Comparison of ENCODE assay signal across 1 cellular context in genomic region chr19:48965033-48965805, GRCh38.
TF ChIP-seq lines count a peak whose summit lies in the region.

Gene FTL (plus strand): TSS chr19:48965309. CDS start chr19:48965508, 199 bp downstream.

TF ChIP-seq in HEK293, 187 proteins besides CTCF, POLR2A, EP300 and RAD21 (continued from another document and continues in another):
- peak; percentile 49; the same call in 1 of the 2 replicates for TF ChIP-seq KLF9 (tag by site-specific recombination; IDR thresholded peaks at IDR 0.05; ENCODE audit: low read depth)
- TF ChIP-seq ZNF394 (tag by site-specific recombination; IDR thresholded peaks at IDR 0.05; ENCODE audit: borderline replicate concordance) = peak; percentile 74; the same call in 1 of the 2 replicates
- TF ChIP-seq SP7 (tag by site-specific recombination; IDR thresholded peaks at IDR 0.05) = peak; percentile 66
- TF ChIP-seq ZNF837 (tag by site-specific recombination; IDR thresholded peaks at IDR 0.05) = 0 out of 2 replicates have a peak, but pooled peaks have one; percentile 81
- peak; percentile 63; the same call in 1 of the 2 replicates for TF ChIP-seq ZXDB (tag by site-specific recombination; IDR thresholded peaks at IDR 0.05)
- TF ChIP-seq ZSCAN30 (tag by site-specific recombination; IDR thresholded peaks at IDR 0.05) = 0 out of 2 replicates have a peak, but pooled peaks have one; percentile 42
- TF ChIP-seq ZNF23 (tag by site-specific recombination; IDR thresholded peaks at IDR 0.05; ENCODE audit: borderline replicate concordance) = peak; percentile 51
- TF ChIP-seq KLF10 (tag by site-specific recombination; IDR thresholded peaks at IDR 0.05) = peak; percentile 63
- no peak for TF ChIP-seq ZNF221 (tag by site-specific recombination; IDR thresholded peaks at IDR 0.05; ENCODE audit: borderline replicate concordance)
- no peak for TF ChIP-seq ZNF138 (tag by site-specific recombination; IDR thresholded peaks at IDR 0.05; ENCODE audit: borderline replicate concordance)
- TF ChIP-seq ZNF302 (tag by site-specific recombination; IDR thresholded peaks at IDR 0.05; ENCODE audit: low read depth) = 0 out of 2 replicates have a peak, but pooled peaks have one; percentile 53
- TF ChIP-seq ZNF121 (tag by site-specific recombination; IDR thresholded peaks at IDR 0.05) = peak; percentile 70; the same call in 1 of the 2 replicates
- TF ChIP-seq AEBP2 (tag by site-specific recombination; IDR thresholded peaks at IDR 0.05; ENCODE audit: borderline replicate concordance) = no peak
- TF ChIP-seq ZNF10 (tag by site-specific recombination; IDR thresholded peaks at IDR 0.05) = peak; percentile 50
- TF ChIP-seq GLI2 (tag by site-specific recombination; IDR thresholded peaks at IDR 0.05; ENCODE audit: borderline replicate concordance, low read depth) = no peak
- TF ChIP-seq ZNF692 (tag by site-specific recombination; IDR thresholded peaks at IDR 0.05) = peak; percentile 79
- no peak for TF ChIP-seq ZNF140 (tag by site-specific recombination; IDR thresholded peaks at IDR 0.05)
- TF ChIP-seq PATZ1 (tag by site-specific recombination; IDR thresholded peaks at IDR 0.05) = peak; percentile 75
- TF ChIP-seq ZNF704 (tag by site-specific recombination; IDR thresholded peaks at IDR 0.05) = no peak
- TF ChIP-seq ZNF624 (tag by site-specific recombination; IDR thresholded peaks at IDR 0.05) = 0 out of 2 replicates have a peak, but pooled peaks have one; percentile 86
- 0 out of 2 replicates have a peak, but pooled peaks have one; percentile 11 for TF ChIP-seq ZNF280D (tag by site-specific recombination; IDR thresholded peaks at IDR 0.05)
- peak; percentile 31; the same call in 1 of the 2 replicates for TF ChIP-seq ZNF639 (tag by site-specific recombination; IDR thresholded peaks at IDR 0.05)
- TF ChIP-seq PRDM4 (tag by site-specific recombination; IDR thresholded peaks at IDR 0.05) = peak; percentile 34
- TF ChIP-seq ZNF629 (tag by site-specific recombination; IDR thresholded peaks at IDR 0.05) = peak; percentile 45; the same call in 1 of the 2 replicates
- TF ChIP-seq ZNF510 (tag by site-specific recombination; IDR thresholded peaks at IDR 0.05; ENCODE audit: insufficient replicate concordance) = no peak
- peak; percentile 60 for TF ChIP-seq ZBTB11 (tag by site-specific recombination; conservative IDR thresholded peaks at IDR 0.05; ENCODE audit: low read depth)
- 0 out of 2 replicates have a peak, but pooled peaks have one; percentile 7 for TF ChIP-seq ZNF335 (tag by site-specific recombination; conservative IDR thresholded peaks at IDR 0.05)
- 0 out of 2 replicates have a peak, but pooled peaks have one; percentile 22 for TF ChIP-seq ZNF148 (tag by site-specific recombination; IDR thresholded peaks at IDR 0.05; ENCODE audit: borderline replicate concordance)
- TF ChIP-seq KLF7 (tag by site-specific recombination; IDR thresholded peaks at IDR 0.05; ENCODE audit: borderline replicate concordance) = peak; percentile 37; the same call in 1 of the 2 replicates
- no peak for TF ChIP-seq ZNF423 (tag by site-specific recombination; IDR thresholded peaks at IDR 0.05)
- TF ChIP-seq ZNF561 (tag by site-specific recombination; IDR thresholded peaks at IDR 0.05; ENCODE audit: borderline replicate concordance) = peak; percentile 24; the same call in 1 of the 2 replicates
- no peak for TF ChIP-seq GFI1B (tag by site-specific recombination; IDR thresholded peaks at IDR 0.05)
- TF ChIP-seq ZSCAN4 (tag by site-specific recombination; IDR thresholded peaks at IDR 0.05) = peak; percentile 51; the same call in 1 of the 2 replicates
- peak; percentile 37; the same call in 1 of the 2 replicates for TF ChIP-seq ZEB2 (tag by site-specific recombination; IDR thresholded peaks at IDR 0.05)
